8 cellular contexts compared by ENCODE assay signal in the genomic region with DNA sequence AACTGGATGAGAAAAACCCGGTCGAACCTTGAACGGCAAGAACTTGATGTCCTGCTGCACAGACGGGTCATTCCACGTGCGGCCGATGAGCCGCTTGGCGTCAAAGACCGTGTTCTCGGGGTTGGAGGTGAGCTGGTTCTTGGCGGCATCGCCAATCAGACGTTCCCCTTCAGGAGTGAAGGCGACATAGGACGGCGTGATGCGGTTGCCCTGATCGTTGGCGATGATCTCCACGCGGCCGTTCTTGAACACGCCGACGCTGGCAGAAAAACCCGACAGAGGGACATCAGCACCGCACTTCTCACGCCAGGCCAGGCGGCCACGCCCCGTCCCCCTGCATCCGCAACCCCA. TPM values are rescaled to one million over a fixed set of nuclear protein-coding genes. Genes with fewer than 3 reads are reported as not detected.
A peak's percentile ranks its signal among the peaks of the same experiment; 100 is the strongest.
DNase-seq lines count a peak whose midpoint lies in the region; ATAC-seq, FAIRE-seq and TF ChIP-seq lines count a peak whose summit lies in the region.

No MANE protein-coding gene starts in this region.

- H3K27ac ChIP-seq in OCI-LY1 (ENCODE audit: low read depth, low read length, poor library complexity, severe bottlenecking) (peak overlapping the region; percentile 84), GM12878 (ENCODE audit: control insufficient read depth, insufficient read depth) (peak overlapping the region; percentile 93), layer of hippocampus (ENCODE audit: low read depth, low read length) (peak overlapping the region; percentile 88)

- BruUV-seq in GM12878 (replicated peaks; lab: Mats Ljungman, UMichigan): TSS peak; percentile 78

- CTCF ChIA-PET in GM12878 (lab: Yijun Ruan, JAX): interaction anchor here (0.9 to 1.4 kb wide), 3 partner anchors 16 to 131 kb away, joined by 3 to 13 read pairs (median 3); partner anchors contain the start of gene GAPVD1

- H3K4me1 ChIP-seq in OCI-LY1 (ENCODE audit: insufficient read depth, low read length, severe bottlenecking) (peaks cover 56% of the 10 kb centered on the region), GM12878 (ENCODE audit: control insufficient read depth, insufficient read depth, low read length) (peaks cover 6% of the 10 kb centered on the region)

- H3K9ac ChIP-seq in OCI-LY1 (ENCODE audit: low read length) (peak overlapping the region; percentile 96), GM12878 (ENCODE audit: control insufficient read depth, insufficient read depth, low read length) (peak overlapping the region; percentile 81)

- TF ChIP-seq RAD21 in GM12878 (IDR thresholded peaks at IDR 0.05; ENCODE audit: insufficient read depth, low read depth, low read length): no peak

- no peak for TF ChIP-seq EP300 in GM12878 (IDR thresholded peaks at IDR 0.05; ENCODE audit: borderline replicate concordance in 1 of 2, control insufficient read depth in 1 of 2, low read depth in 2 of 2, low read length in 2 of 2)

- no peak for FAIRE-seq in GM12878 (lab: Jason Lieb, UNC)

- H3K9me3 ChIP-seq in OCI-LY1 (ENCODE audit: low read length): no peaks in the 10 kb centered on the region
- no peaks in the 10 kb centered on the region for H3K9me3 ChIP-seq in GM12878 (replicated peaks; ENCODE audit: control insufficient read depth, insufficient read depth, low read length)

- H3K36me3 ChIP-seq in OCI-LY1 (ENCODE audit: insufficient read depth, low read length): peaks cover 54% of the 10 kb centered on the region
- peaks cover 10 to 34% of the 10 kb centered on the region in 2 experiments for H3K36me3 ChIP-seq in GM12878 (ENCODE audit: control insufficient read depth in 2 of 2, insufficient read depth in 2 of 2, low read length in 1 of 2)

- TF ChIP-seq POLR2A in GM12878 (IDR thresholded peaks at IDR 0.05; ENCODE audit: low read depth, low read length): no peak

- TF ChIP-seq CTCF in OCI-LY1 (IDR thresholded peaks at IDR 0.05; ENCODE audit: low read length) (no peak), GM12878 (IDR thresholded peaks at IDR 0.05 in 2 of 3, conservative IDR thresholded peaks at IDR 0.05 in 1 of 3; ENCODE audit: control insufficient read depth in 2 of 3, extremely low read depth in 1 of 3, insufficient read depth in 1 of 3, low read depth in 3 of 3, low read length in 3 of 3) (no peak)

- H3K27me3 ChIP-seq in OCI-LY1 (ENCODE audit: insufficient read depth, low read length): no peaks in the 10 kb centered on the region
- H3K27me3 ChIP-seq in GM12878 (replicated peaks in 1 of 2; ENCODE audit: control insufficient read depth in 2 of 2, insufficient read depth in 2 of 2, low read length in 1 of 2): no peaks in the 10 kb centered on the region
- H3K27me3 ChIP-seq in layer of hippocampus (ENCODE audit: control insufficient read depth, insufficient read depth, low read length): no peaks in the 10 kb centered on the region

- H3K79me2 ChIP-seq in OCI-LY1 (ENCODE audit: insufficient read depth, low read length) (peaks cover 31% of the 10 kb centered on the region), GM12878 (ENCODE audit: control insufficient read depth, insufficient read depth, low read length) (peaks cover 62% of the 10 kb centered on the region)

- DNase-seq in EL (peak; percentile 34), GM12878 (ENCODE audit: low read depth, low spot score) (no peak), SKM-1 treated with dmso at 0.1 percent for 144 hours (lab: John Stamatoyannopoulos, UW; ENCODE audit: unreplicated experiment) (no peak), NCI-H2107 treated with DMSO at 0.1 percent for 48 hours (lab: John Stamatoyannopoulos, UW; ENCODE audit: unreplicated experiment) (no peak)
- DNase-seq in stimulated activated CD8-positive, alpha-beta memory T cell treated with anti-CD3 and anti-CD28 coated beads, Interleukin-15, amount 100 ng/mL, for 24 hours (ENCODE audit: low read depth): peak; percentile 20

- H2AFZ ChIP-seq in OCI-LY1 (ENCODE audit: low read length) (no peak overlapping the region), GM12878 (ENCODE audit: control insufficient read depth, low read depth, low read length) (no peak overlapping the region; the same call in 1 of the 2 replicates)

- H3K4me2 ChIP-seq in OCI-LY1 (ENCODE audit: low read length) (peak overlapping the region; percentile 85), GM12878 (ENCODE audit: control insufficient read depth, insufficient read depth) (peak overlapping the region; percentile 94)

- peak; percentile 13 for ATAC-seq in GM21825 (IDR thresholded peaks at IDR 0.05; ENCODE audit: unreplicated experiment)
- ATAC-seq in GM12878: peak; percentile 15

- POLR2A ChIA-PET in GM12878 (lab: Charles Lee): interaction anchor here (0.5 to 3.8 kb wide), 10 partner anchors 12 to 373 kb away, joined by 3 to 39 read pairs (median 4); partner anchors contain the start of genes GAPVD1 and RABEPK

- peaks cover 25% of the 10 kb centered on the region for H3F3A ChIP-seq in OCI-LY1 (ENCODE audit: insufficient read depth, low read length)

- no peaks in the 10 kb centered on the region for H3K9me2 ChIP-seq in OCI-LY1 (ENCODE audit: low read depth, low read length)

- WGBS in GM12878 (ENCODE audit: insufficient coverage, insufficient replicate concordance, low lambda C conversion rate, missing lambda C conversion rate): 3% methylated on average over 24 of the region's 33 CpGs

- RAD21 ChIA-PET in GM12878 (lab: Charles Lee; ENCODE audit: unreplicated experiment): interaction anchor here (1.5 to 1.7 kb wide), 2 partner anchors 22 to 25 kb away, joined by 4 to 15 read pairs; partner anchors contain the start of gene GAPVD1

- in situ Hi-C loops in GM12878 (cut with MboI): no loop called here

- H4K20me1 ChIP-seq in OCI-LY1 (ENCODE audit: insufficient read depth, low read length) (no peaks in the 10 kb centered on the region), GM12878 (ENCODE audit: control insufficient read depth, insufficient read depth) (0 out of 2 replicates have a peak, but pooled peaks cover 5% of the 10 kb centered on the region)

- H3K4me3 ChIP-seq in OCI-LY1 (ENCODE audit: low read depth, low read length, poor library complexity, severe bottlenecking): peak overlapping the region; percentile 95
- H3K4me3 ChIP-seq in GM12878: peak overlapping the region; percentile 95

- intact Hi-C loops in GM12878 (cut with micrococcal nuclease; ENCODE audit: unreplicated experiment): loop anchor here (2.0 to 5.0 kb wide), 2 partner anchors 20 to 378 kb away; partner anchors contain the start of genes ARPC5L, GAPVD1 and RPL35

- SMC1A ChIA-PET in GM12878 (lab: Charles Lee; ENCODE audit: uncharacterized antibody, unreplicated experiment): interaction anchor here (1.3 to 1.4 kb wide), 3 partner anchors 20 to 54 kb away, joined by 3 to 5 read pairs (median 4); no protein-coding TSS in a partner anchor

RNA-seq across cellular contexts. Expression of gene HSPA5, which starts 0.5 kb away (rescaled TPM):
- 30.1 and 31.5 TPM in 2 replicates for total RNA-seq in GM12878 (2013; cell fraction: nucleolus; rRNA removed)
- total RNA-seq in GM12878 (2014; rRNA removed) (53.0 and 70.1 TPM in 2 replicates), GM12878 (2014; rRNA removed; fragmentation: Illumina TruSeq; extraction: Trizol) (45.7 and 46.5 TPM in 2 replicates), GM12878 (2021) (162 and 182 TPM in 2 replicates)
- 200 TPM for polyA plus RNA-seq in GM12878 (2011; ENCODE audit: low read depth)
- polyA plus RNA-seq in GM12878 (2011; rRNA removed) (67.2 and 86.2 TPM in 2 replicates), GM12878 (2014; fragmentation: Illumina TruSeq; extraction: Trizol) (202 and 218 TPM in 2 replicates), GM12878 (2014; fragmentation: Nextera tagmentation; extraction: Ambion mirVana) (100 to 1,000 TPM in 1 of 2 experiments, 10 to 100 TPM in 1; 39.8 to 105 TPM), GM12878 (2014; rRNA removed) (105 and 114 TPM in 2 replicates), GM12878 (2016; fragmentation: Nextera tagmentation; extraction: Ambion mirVana) (100 to 1,000 TPM; 495 to 517 TPM)
- 59.4 and 64.0 TPM in 2 replicates for polyA plus RNA-seq in GM12878 (2011; cell fraction: cytosol; rRNA removed)
- polyA plus RNA-seq in GM12878 (2011; cell fraction: nucleus; rRNA removed): 54.5 and 56.6 TPM in 2 replicates
- 235 and 250 TPM in 2 replicates for polyA plus RNA-seq in GM12878 (2012)
- polyA minus RNA-seq in GM12878 (2011; rRNA and poly(A)+ RNA removed): 61.8 and 82.7 TPM in 2 replicates
- polyA minus RNA-seq in GM12878 (2011; cell fraction: cytosol; rRNA and poly(A)+ RNA removed): 62.5 and 64.2 TPM in 2 replicates
- 19.9 and 26.7 TPM in 2 replicates for polyA minus RNA-seq in GM12878 (2011; cell fraction: nucleus; rRNA and poly(A)+ RNA removed)

RNA-seq across cellular contexts. Expression of gene GAPVD1, which starts 21.0 kb away (rescaled TPM):
- total RNA-seq in GM12878 (2013; cell fraction: nucleolus; rRNA removed): 170 and 181 TPM in 2 replicates
- 30.4 and 31.2 TPM in 2 replicates for total RNA-seq in GM12878 (2014; rRNA removed)
- total RNA-seq in GM12878 (2014; rRNA removed; fragmentation: Illumina TruSeq; extraction: Trizol): 27.6 and 31.6 TPM in 2 replicates
- 29.6 and 30.1 TPM in 2 replicates for total RNA-seq in GM12878 (2021)
- 9.3 TPM for polyA plus RNA-seq in GM12878 (2011; ENCODE audit: low read depth)
- 15.9 and 17.8 TPM in 2 replicates for polyA plus RNA-seq in GM12878 (2011; rRNA removed)
- 10.1 and 14.8 TPM in 2 replicates for polyA plus RNA-seq in GM12878 (2011; cell fraction: cytosol; rRNA removed)
- 23.3 and 24.5 TPM in 2 replicates for polyA plus RNA-seq in GM12878 (2011; cell fraction: nucleus; rRNA removed)
- 10.3 and 11.8 TPM in 2 replicates for polyA plus RNA-seq in GM12878 (2012)
- polyA plus RNA-seq in GM12878 (2014; fragmentation: Illumina TruSeq; extraction: Trizol): 22.1 and 23.3 TPM in 2 replicates
- 1 to 10 TPM; 4.3 to 5.2 TPM for polyA plus RNA-seq in GM12878 (2014; fragmentation: Nextera tagmentation; extraction: Ambion mirVana)
- 16.1 and 17.4 TPM in 2 replicates for polyA plus RNA-seq in GM12878 (2014; rRNA removed)
- 10 to 100 TPM; 35.2 to 36.6 TPM for polyA plus RNA-seq in GM12878 (2016; fragmentation: Nextera tagmentation; extraction: Ambion mirVana)
- polyA minus RNA-seq in GM12878 (2011; rRNA and poly(A)+ RNA removed): 37.7 and 46.3 TPM in 2 replicates
- polyA minus RNA-seq in GM12878 (2011; cell fraction: cytosol; rRNA and poly(A)+ RNA removed): 15.4 and 18.6 TPM in 2 replicates
- polyA minus RNA-seq in GM12878 (2011; cell fraction: nucleus; rRNA and poly(A)+ RNA removed): 27.9 and 39.5 TPM in 2 replicates

RNA-seq across cellular contexts. Expression of gene RABEPK, which starts 40.3 kb away (rescaled TPM):
- 6.4 and 9.4 TPM in 2 replicates for total RNA-seq in GM12878 (2013; cell fraction: nucleolus; rRNA removed)
- total RNA-seq in GM12878 (2014; rRNA removed): 32.3 TPM in 2 replicates
- total RNA-seq in GM12878 (2014; rRNA removed; fragmentation: Illumina TruSeq; extraction: Trizol): 28.1 and 29.1 TPM in 2 replicates
- total RNA-seq in GM12878 (2021): 26.9 and 27.7 TPM in 2 replicates
- 31.8 TPM for polyA plus RNA-seq in GM12878 (2011; ENCODE audit: low read depth)
- polyA plus RNA-seq in GM12878 (2011; rRNA removed): 33.6 and 41.6 TPM in 2 replicates
- 38.5 and 45.8 TPM in 2 replicates for polyA plus RNA-seq in GM12878 (2011; cell fraction: cytosol; rRNA removed)
- 21.4 and 23.8 TPM in 2 replicates for polyA plus RNA-seq in GM12878 (2011; cell fraction: nucleus; rRNA removed)
- 21.7 and 28.4 TPM in 2 replicates for polyA plus RNA-seq in GM12878 (2012)
- 30.6 and 32.4 TPM in 2 replicates for polyA plus RNA-seq in GM12878 (2014; fragmentation: Illumina TruSeq; extraction: Trizol)
- polyA plus RNA-seq in GM12878 (2014; fragmentation: Nextera tagmentation; extraction: Ambion mirVana): 10 to 100 TPM; 41.7 to 59.8 TPM
- polyA plus RNA-seq in GM12878 (2014; rRNA removed): 29.2 and 37.2 TPM in 2 replicates
- 10 to 100 TPM; 46.3 to 52.4 TPM for polyA plus RNA-seq in GM12878 (2016; fragmentation: Nextera tagmentation; extraction: Ambion mirVana)
- polyA minus RNA-seq in GM12878 (2011; rRNA and poly(A)+ RNA removed): 20.0 and 24.5 TPM in 2 replicates
- 7.1 and 9.2 TPM in 2 replicates for polyA minus RNA-seq in GM12878 (2011; cell fraction: cytosol; rRNA and poly(A)+ RNA removed)
- polyA minus RNA-seq in GM12878 (2011; cell fraction: nucleus; rRNA and poly(A)+ RNA removed): 3.6 and 6.7 TPM in 2 replicates

RNA-seq across cellular contexts. Expression of gene PPP6C, which starts 51.0 kb away (rescaled TPM):
- total RNA-seq in GM12878 (2013; cell fraction: nucleolus; rRNA removed): 13.2 and 13.6 TPM in 2 replicates
- total RNA-seq in GM12878 (2014; rRNA removed): 27.2 and 34.8 TPM in 2 replicates
- total RNA-seq in GM12878 (2014; rRNA removed; fragmentation: Illumina TruSeq; extraction: Trizol): 35.1 and 35.3 TPM in 2 replicates
- total RNA-seq in GM12878 (2021): 41.2 and 43.4 TPM in 2 replicates
- polyA plus RNA-seq in GM12878 (2011; ENCODE audit: low read depth): 12.7 TPM
- 45.3 and 67.8 TPM in 2 replicates for polyA plus RNA-seq in GM12878 (2011; rRNA removed)
- polyA plus RNA-seq in GM12878 (2011; cell fraction: cytosol; rRNA removed): 17.0 and 21.4 TPM in 2 replicates
- 11.9 and 15.3 TPM in 2 replicates for polyA plus RNA-seq in GM12878 (2011; cell fraction: nucleus; rRNA removed)
- polyA plus RNA-seq in GM12878 (2012): 20.0 and 22.4 TPM in 2 replicates
- 38.8 and 46.0 TPM in 2 replicates for polyA plus RNA-seq in GM12878 (2014; fragmentation: Illumina TruSeq; extraction: Trizol)
- polyA plus RNA-seq in GM12878 (2014; fragmentation: Nextera tagmentation; extraction: Ambion mirVana): 10 to 100 TPM; 26.8 to 33.8 TPM
- 23.9 and 27.4 TPM in 2 replicates for polyA plus RNA-seq in GM12878 (2014; rRNA removed)
- polyA plus RNA-seq in GM12878 (2016; fragmentation: Nextera tagmentation; extraction: Ambion mirVana): 10 to 100 TPM; 39.7 to 40.2 TPM
- polyA minus RNA-seq in GM12878 (2011; rRNA and poly(A)+ RNA removed): 23.0 and 32.4 TPM in 2 replicates
- 13.6 and 14.6 TPM in 2 replicates for polyA minus RNA-seq in GM12878 (2011; cell fraction: cytosol; rRNA and poly(A)+ RNA removed)
- 4.8 and 6.6 TPM in 2 replicates for polyA minus RNA-seq in GM12878 (2011; cell fraction: nucleus; rRNA and poly(A)+ RNA removed)

Comparison
In these comparisons a context has a peak if more than half of its experiments do, and no peak if none do; other contexts are left out.
1. DNase-seq: peak in EL (single experiment) and stimulated activated CD8-positive, alpha-beta memory T cell treated with anti-CD3 and anti-CD28 coated beads, Interleukin-15, amount 100 ng/mL, for 24 hours (single experiment); none in GM12878 (single experiment), SKM-1 treated with dmso at 0.1 percent for 144 hours (single experiment) and NCI-H2107 treated with DMSO at 0.1 percent for 48 hours (single experiment).
2. Peak in every context shown above with its lines, with median percentiles within 50 percentile points of each other: H3K27ac ChIP-seq.